In genomic region chr19:54159352-54160181, GRCh38 we compare ENCODE assay signal across 8 cellular contexts. TPM values are rescaled to one million over a fixed set of nuclear protein-coding genes. Genes with fewer than 3 reads are reported as not detected.
A peak's percentile ranks its signal among the peaks of the same experiment; 100 is the strongest.
DNase-seq lines count a peak whose midpoint lies in the region; ATAC-seq, FAIRE-seq and TF ChIP-seq lines count a peak whose summit lies in the region.

LENG1 (minus strand) TSS chr19:54159721; CDS start chr19:54159695, 26 bp downstream.

- peaks cover 36% of the 10 kb centered on the region for H3K36me3 ChIP-seq in BE2C

- ATAC-seq in HG03442 (IDR thresholded peaks at IDR 0.05; ENCODE audit: unreplicated experiment), result peak; percentile 86

- no peaks in the 10 kb centered on the region for H3K4me1 ChIP-seq in BE2C

- peak; percentile 7; the same call in 1 of the 2 replicates for TF ChIP-seq CTCF in BE2C (IDR thresholded peaks at IDR 0.05; ENCODE audit: low read depth, low read length)

- H3K27me3 ChIP-seq in BE2C, result no peaks in the 10 kb centered on the region

- FAIRE-seq in colon (lab: Jason Lieb, UNC), result peak; percentile 95

- H3K9me3 ChIP-seq in BE2C, result no peaks in the 10 kb centered on the region

- H3K4me3 ChIP-seq in BE2C (ENCODE audit: low read depth, low read length), result peak within 1 kb of the TSS; percentile 86

- DNase-seq in BE2C (peak; percentile 99), GM19238 (ENCODE audit: insufficient read length, low spot score) (peak; percentile 99), NCI-H510A treated with DMSO at 0.1 percent for 48 hours (lab: John Stamatoyannopoulos, UW) (peak; percentile 98), kidney tubule cell (ENCODE audit: low spot score) (peak; percentile 100)
- DNase-seq in activated CD4-positive, alpha-beta T cell treated with anti-CD3 and anti-CD28 coated beads for 4 hours, result peak; percentile 98 to 100
- DNase-seq in stimulated activated CD4-positive, alpha-beta T cell treated with anti-CD3 and anti-CD28 coated beads, Interleukin-1b, Interleukin-23, amount 100 ng/mL, for 24 hours (ENCODE audit: low read depth in 4 of 4, low spot score in 1 of 4), result peak; percentile 88 to 97 (median 97)

RNA-seq across cellular contexts. Expression of gene LENG1, which starts in this region (rescaled TPM):
- 56.4 TPM for polyA plus RNA-seq in BE2C (2012; ENCODE audit: insufficient read depth, insufficient read length, low read depth)

Comparison
In these comparisons a context has a peak if more than half of its experiments do, and no peak if none do; other contexts are left out.
1. Peak in every context shown above with its lines: DNase-seq, ATAC-seq and H3K4me3 ChIP-seq.